17 cellular contexts compared by ENCODE assay signal in the genomic region with DNA sequence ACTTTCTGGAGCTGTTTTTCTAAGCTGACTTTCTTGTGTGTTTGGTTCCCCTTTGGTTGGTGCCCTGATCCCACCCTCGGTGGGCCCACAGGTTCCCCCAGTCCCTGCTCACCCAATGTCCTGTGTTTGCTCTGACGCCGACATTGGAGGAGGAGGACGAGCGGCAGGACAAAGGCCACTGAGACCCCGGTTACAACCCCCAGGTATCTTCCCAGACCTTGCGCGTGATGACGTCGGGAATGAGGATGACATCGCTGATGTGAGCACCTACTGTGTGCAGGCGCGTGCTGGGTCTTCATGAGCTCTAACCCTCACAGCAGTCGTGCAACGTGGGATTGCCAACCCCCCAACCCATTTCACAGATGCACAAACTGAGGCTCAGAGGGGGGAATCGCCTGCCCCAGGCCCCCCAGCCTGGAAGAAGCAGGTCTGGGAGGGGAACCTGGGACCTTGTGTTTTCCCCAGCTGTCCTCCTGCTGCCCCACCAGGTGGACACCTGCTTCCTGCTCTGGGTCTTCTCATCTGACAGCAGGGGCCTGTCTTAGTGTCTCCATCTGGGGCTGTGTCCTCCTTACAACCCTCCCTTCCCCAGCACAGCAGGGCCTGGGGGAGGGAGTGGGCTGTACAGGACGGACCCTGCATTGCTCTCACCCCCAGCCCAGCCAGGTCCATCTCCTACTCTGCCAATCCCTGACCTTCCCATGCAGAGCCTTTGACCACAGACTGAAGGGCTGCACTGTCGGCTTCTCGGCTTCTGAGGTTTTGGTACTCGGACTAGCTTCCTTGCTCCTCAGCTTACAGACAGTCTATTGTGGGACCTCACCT. TPM values are rescaled to one million over a fixed set of nuclear protein-coding genes. Genes with fewer than 3 reads are reported as not detected.
DNase-seq lines count a peak whose midpoint lies in the region; TF ChIP-seq lines count a peak whose summit lies in the region.
"Had no signal": no experiment of that assay in that cellular context is flagged by ENCODE, and none has a peak within 500 bp of the region (broad histone marks: within the 10 kb centered on the region; RNA-seq: fewer than 3 reads in every experiment).

No MANE protein-coding gene starts in this region.

- peaks cover 0 to 2% (median 0%) of the 10 kb centered on the region in 4 donors for H3K27me3 ChIP-seq in liver (ENCODE audit: control insufficient read depth in 4 of 4, insufficient read depth in 4 of 4, low read length in 3 of 4)
- peaks cover 0 to 13% (median 3%) of the 10 kb centered on the region in 5 donors for H3K27me3 ChIP-seq in subcutaneous abdominal adipose tissue (ENCODE audit: control insufficient read depth in 5 of 5, insufficient read depth in 4 of 5, low read length in 5 of 5)
- H3K27me3 ChIP-seq in MG63, result peaks cover 21% of the 10 kb centered on the region

- no peaks in the 10 kb centered on the region for H3K36me3 ChIP-seq in liver (ENCODE audit: control insufficient read depth in 4 of 4, insufficient read depth in 3 of 4, low read depth in 1 of 4, low read length in 3 of 4)
- H3K36me3 ChIP-seq in subcutaneous abdominal adipose tissue (ENCODE audit: control insufficient read depth in 5 of 5, insufficient read depth in 5 of 5, low read length in 5 of 5), result no peaks in the 10 kb centered on the region
- no peaks in the 10 kb centered on the region for H3K36me3 ChIP-seq in MG63
- H3K36me3 ChIP-seq: heart right ventricle, tibial nerve had no signal

- H3K4me3 ChIP-seq in liver (ENCODE audit: low read depth in 1 of 3, low read length in 3 of 3), result no peak overlapping the region
- H3K4me3 ChIP-seq in subcutaneous abdominal adipose tissue (ENCODE audit: low read depth in 1 of 5, low read length in 5 of 5), result peak overlapping the region in 1 of 5 donors; percentile 11
- no peak overlapping the region for H3K4me3 ChIP-seq in MG63
- H3K4me3 ChIP-seq: heart right ventricle, tibial nerve had no signal

- H3K9me3 Mint-ChIP-seq in activated naive CD4-positive, alpha-beta T cell treated with anti-CD3 and anti-CD28 coated beads, Interleukin-2, amount 10 ng/mL, durations not matched to agents 7 days and 5 days, result no peaks in the 10 kb centered on the region
- H3K9me3 Mint-ChIP-seq in activated T-helper 1 cell treated with anti-CD3 and anti-CD28 coated beads, Interleukin-12 subunit alpha, Interleukin-12 subunit beta, Interleukin-2, Interleukin-4 antibody, amounts not matched to agents 30 ng/mL and 10 ng/mL and 1 ng/mL, durations not matched to agents 14 hours and 24 hours and 36 hours, result no peaks in the 10 kb centered on the region
- H3K9me3 Mint-ChIP-seq: activated T-helper 2 cell treated with anti-CD3 and anti-CD28 coated beads, Interferon-gamma antibody, Interleukin-2, Interleukin-4, amounts not matched to agents 10 μg/mL and 5 μg/mL and 100 μg/mL, durations not matched to agents 14 hours and 24 hours and 36 hours had no signal

- H3K27ac ChIP-seq in liver (ENCODE audit: low read depth in 1 of 2, low read length in 2 of 2), result peak overlapping the region; percentile 44 to 79
- H3K27ac ChIP-seq in subcutaneous abdominal adipose tissue (ENCODE audit: low read depth, low read length), result peak overlapping the region; percentile 23
- H3K27ac ChIP-seq: epithelial cell of prostate, tibial nerve had no signal

- 80% methylated on average over 20 of the region's 20 CpGs for WGBS in liver

- CTCF ChIA-PET in activated naive CD4-positive, alpha-beta T cell treated with anti-CD3 and anti-CD28 coated beads, Interleukin-2, amount 10 ng/mL, durations not matched to agents 7 days and 5 days (lab: Charles Lee), result interaction anchor here (1.0 kb wide), 1 partner anchor 18 kb away, joined by 3 read pairs; no protein-coding TSS in a partner anchor

- H3K27ac Mint-ChIP-seq in activated naive CD4-positive, alpha-beta T cell treated with anti-CD3 and anti-CD28 coated beads, Interleukin-2, amount 10 ng/mL, durations not matched to agents 7 days and 5 days, result peak overlapping the region; percentile 29
- H3K27ac Mint-ChIP-seq in activated T-helper 1 cell treated with anti-CD3 and anti-CD28 coated beads, Interleukin-12 subunit alpha, Interleukin-12 subunit beta, Interleukin-2, Interleukin-4 antibody, amounts not matched to agents 30 ng/mL and 10 ng/mL and 1 ng/mL, durations not matched to agents 14 hours and 24 hours and 36 hours, result no peak overlapping the region
- H3K27ac Mint-ChIP-seq: activated T-helper 2 cell treated with anti-CD3 and anti-CD28 coated beads, Interferon-gamma antibody, Interleukin-2, Interleukin-4, amounts not matched to agents 10 μg/mL and 5 μg/mL and 100 μg/mL, durations not matched to agents 14 hours and 24 hours and 36 hours had no signal

- intact Hi-C loops in activated T-helper 1 cell treated with anti-CD3 and anti-CD28 coated beads, Interleukin-12 subunit alpha, Interleukin-12 subunit beta, Interleukin-2, Interleukin-4 antibody, amounts not matched to agents 30 ng/mL and 10 ng/mL and 1 ng/mL, durations not matched to agents 14 hours and 24 hours and 36 hours (cut with micrococcal nuclease), result no loop called here

- TF ChIP-seq CTCF in liver (IDR thresholded peaks at IDR 0.05; ENCODE audit: low read depth, low read length, missing input control), result no peak

- H3K4me1 ChIP-seq in liver (ENCODE audit: control insufficient read depth in 4 of 4, insufficient read depth in 4 of 4, low read length in 3 of 4) (peaks cover 0 to 5% (median 0%) of the 10 kb centered on the region in 4 donors), subcutaneous abdominal adipose tissue (ENCODE audit: control insufficient read depth in 5 of 5, insufficient read depth in 5 of 5, low read length in 5 of 5) (peaks cover 0 to 20% (median 8%) of the 10 kb centered on the region in 5 donors)

- H3K9ac ChIP-seq in liver (ENCODE audit: low read depth in 1 of 2, low read length in 2 of 2), result no peak overlapping the region
- no peak overlapping the region for H3K9ac ChIP-seq in subcutaneous abdominal adipose tissue (ENCODE audit: low read length in 5 of 5)

- no peak overlapping the region for H3K4me3 Mint-ChIP-seq in activated naive CD4-positive, alpha-beta T cell treated with anti-CD3 and anti-CD28 coated beads, Interleukin-2, amount 10 ng/mL, durations not matched to agents 7 days and 5 days
- peak overlapping the region; percentile 12 for H3K4me3 Mint-ChIP-seq in activated T-helper 1 cell treated with anti-CD3 and anti-CD28 coated beads, Interleukin-12 subunit alpha, Interleukin-12 subunit beta, Interleukin-2, Interleukin-4 antibody, amounts not matched to agents 30 ng/mL and 10 ng/mL and 1 ng/mL, durations not matched to agents 14 hours and 24 hours and 36 hours

- peaks cover 15% of the 10 kb centered on the region for H3K4me1 Mint-ChIP-seq in activated naive CD4-positive, alpha-beta T cell treated with anti-CD3 and anti-CD28 coated beads, Interleukin-2, amount 10 ng/mL, durations not matched to agents 7 days and 5 days
- H3K4me1 Mint-ChIP-seq in activated T-helper 1 cell treated with anti-CD3 and anti-CD28 coated beads, Interleukin-12 subunit alpha, Interleukin-12 subunit beta, Interleukin-2, Interleukin-4 antibody, amounts not matched to agents 30 ng/mL and 10 ng/mL and 1 ng/mL, durations not matched to agents 14 hours and 24 hours and 36 hours (ENCODE audit: low read depth), result peaks cover 12% of the 10 kb centered on the region

- H3K9me3 ChIP-seq in liver (ENCODE audit: control insufficient read depth in 4 of 4, low read length in 3 of 4) (no peaks in the 10 kb centered on the region), subcutaneous abdominal adipose tissue (ENCODE audit: control insufficient read depth in 5 of 5, low read length in 5 of 5) (no peaks in the 10 kb centered on the region), MG63 (no peaks in the 10 kb centered on the region)
- H3K9me3 ChIP-seq: heart right ventricle, tibial nerve had no signal

- TF ChIP-seq RAD21 in liver (IDR thresholded peaks at IDR 0.05), result no peak

- no peaks in the 10 kb centered on the region for H3K36me3 Mint-ChIP-seq in activated naive CD4-positive, alpha-beta T cell treated with anti-CD3 and anti-CD28 coated beads, Interleukin-2, amount 10 ng/mL, durations not matched to agents 7 days and 5 days
- H3K36me3 Mint-ChIP-seq in activated T-helper 1 cell treated with anti-CD3 and anti-CD28 coated beads, Interleukin-12 subunit alpha, Interleukin-12 subunit beta, Interleukin-2, Interleukin-4 antibody, amounts not matched to agents 30 ng/mL and 10 ng/mL and 1 ng/mL, durations not matched to agents 14 hours and 24 hours and 36 hours (ENCODE audit: low read depth), result no peaks in the 10 kb centered on the region

- H3K27me3 Mint-ChIP-seq in activated naive CD4-positive, alpha-beta T cell treated with anti-CD3 and anti-CD28 coated beads, Interleukin-2, amount 10 ng/mL, durations not matched to agents 7 days and 5 days, result peaks cover 52% of the 10 kb centered on the region
- H3K27me3 Mint-ChIP-seq in activated T-helper 1 cell treated with anti-CD3 and anti-CD28 coated beads, Interleukin-12 subunit alpha, Interleukin-12 subunit beta, Interleukin-2, Interleukin-4 antibody, amounts not matched to agents 30 ng/mL and 10 ng/mL and 1 ng/mL, durations not matched to agents 14 hours and 24 hours and 36 hours (ENCODE audit: insufficient read depth), result peaks cover 4% of the 10 kb centered on the region

- no peak for DNase-seq in activated naive CD4-positive, alpha-beta T cell treated with anti-CD3 and anti-CD28 coated beads, Interleukin-2, amount 10 ng/mL, durations not matched to agents 7 days and 5 days
- DNase-seq in activated naive CD4-positive, alpha-beta T cell treated with Interleukin-2 at 50 U/mL for 16 hours, result no peak
- no peak for DNase-seq in activated T-helper 1 cell treated with anti-CD3 and anti-CD28 coated beads, Interleukin-12 subunit alpha, Interleukin-12 subunit beta, Interleukin-2, Interleukin-4 antibody, amounts not matched to agents 30 ng/mL and 10 ng/mL and 1 ng/mL, durations not matched to agents 14 hours and 24 hours and 36 hours (ENCODE audit: low spot score)
- DNase-seq in T-helper 9 cell (no peak), MG63 (no peak)
- DNase-seq in stimulated activated naive CD4-positive, alpha-beta T cell (lab: John Stamatoyannopoulos, UW), result no peak
- DNase-seq: activated CD4-positive, CD25-positive, alpha-beta regulatory T cell treated with anti-CD3 and anti-CD28 coated beads, Interleukin-2, amount 50 U/mL, for 72 hours; DMS153; left colon; NCI-H2171 treated with DMSO at 0.1 percent for 48 hours had no signal

RNA-seq across cellular contexts. Expression of a gene that starts 4.7 kb away (rescaled TPM):
- 0.27 and 0.36 TPM in 2 replicates for total RNA-seq in activated T-helper 1 cell treated with anti-CD3 and anti-CD28 coated beads, Interleukin-12 subunit alpha, Interleukin-12 subunit beta, Interleukin-2, Interleukin-4 antibody, amounts not matched to agents 30 ng/mL and 10 ng/mL and 1 ng/mL, durations not matched to agents 14 hours and 24 hours and 36 hours
- total RNA-seq in liver, result 1 to 10 TPM; 1.4 to 2.8 TPM
- polyA plus RNA-seq in liver, result 1 to 10 TPM; 1.0 to 1.9 TPM
- total RNA-seq in MG63 (2014; rRNA removed; shearing (Covaris generic); ENCODE audit: low replicate concordance), result not detected in 2 replicates
- total RNA-seq: activated T-helper 2 cell treated with anti-CD3 and anti-CD28 coated beads, Interferon-gamma antibody, Interleukin-2, Interleukin-4, amounts not matched to agents 10 μg/mL and 5 μg/mL and 100 μg/mL, durations not matched to agents 14 hours and 24 hours and 36 hours had no signal
- polyA plus RNA-seq: AG04450 had no signal

RNA-seq across cellular contexts. Expression of a gene that starts 9.8 kb away (rescaled TPM):
- not detected in 2 replicates for total RNA-seq in activated T-helper 1 cell treated with anti-CD3 and anti-CD28 coated beads, Interleukin-12 subunit alpha, Interleukin-12 subunit beta, Interleukin-2, Interleukin-4 antibody, amounts not matched to agents 30 ng/mL and 10 ng/mL and 1 ng/mL, durations not matched to agents 14 hours and 24 hours and 36 hours
- total RNA-seq in liver, result 1 to 10 TPM; 5.4 to 7.1 TPM
- polyA plus RNA-seq in liver, result 10 to 100 TPM in 1 of 2 donors, 1 to 10 TPM in 1; 5.1 to 10.8 TPM
- total RNA-seq in MG63 (2014; rRNA removed; shearing (Covaris generic); ENCODE audit: low replicate concordance), result not detected in 2 replicates
- polyA plus RNA-seq: AG04450 had no signal

RNA-seq across cellular contexts. Expression of a gene that starts 24.5 kb away (rescaled TPM):
- 0.67 and 0.78 TPM in 2 replicates for total RNA-seq in activated T-helper 1 cell treated with anti-CD3 and anti-CD28 coated beads, Interleukin-12 subunit alpha, Interleukin-12 subunit beta, Interleukin-2, Interleukin-4 antibody, amounts not matched to agents 30 ng/mL and 10 ng/mL and 1 ng/mL, durations not matched to agents 14 hours and 24 hours and 36 hours
- 10 to 100 TPM in 1 of 2 donors, 1 to 10 TPM in 1; 2.5 to 10.5 TPM for total RNA-seq in liver
- 1 to 10 TPM; 2.2 to 4.2 TPM for polyA plus RNA-seq in liver
- not detected in 2 replicates for total RNA-seq in MG63 (2014; rRNA removed; shearing (Covaris generic); ENCODE audit: low replicate concordance)
- polyA plus RNA-seq: AG04450 had no signal

RNA-seq across cellular contexts. Expression of a gene that starts 33.6 kb away (rescaled TPM):
- not detected in 2 replicates for total RNA-seq in activated T-helper 1 cell treated with anti-CD3 and anti-CD28 coated beads, Interleukin-12 subunit alpha, Interleukin-12 subunit beta, Interleukin-2, Interleukin-4 antibody, amounts not matched to agents 30 ng/mL and 10 ng/mL and 1 ng/mL, durations not matched to agents 14 hours and 24 hours and 36 hours
- 1 to 10 TPM; 4.6 to 5.7 TPM for total RNA-seq in liver
- polyA plus RNA-seq in liver, result 1 to 10 TPM; 2.2 to 6.1 TPM
- not detected in 2 replicates for total RNA-seq in MG63 (2014; rRNA removed; shearing (Covaris generic); ENCODE audit: low replicate concordance)
- total RNA-seq: activated T-helper 2 cell treated with anti-CD3 and anti-CD28 coated beads, Interferon-gamma antibody, Interleukin-2, Interleukin-4, amounts not matched to agents 10 μg/mL and 5 μg/mL and 100 μg/mL, durations not matched to agents 14 hours and 24 hours and 36 hours had no signal
- polyA plus RNA-seq: AG04450 had no signal

RNA-seq across cellular contexts. Expression of a gene that starts 46.7 kb away (rescaled TPM):
- 1,475 and 1,511 TPM in 2 replicates for total RNA-seq in activated T-helper 1 cell treated with anti-CD3 and anti-CD28 coated beads, Interleukin-12 subunit alpha, Interleukin-12 subunit beta, Interleukin-2, Interleukin-4 antibody, amounts not matched to agents 30 ng/mL and 10 ng/mL and 1 ng/mL, durations not matched to agents 14 hours and 24 hours and 36 hours
- total RNA-seq in liver, result 1,000 to 10,000 TPM in 1 of 2 donors, 100 to 1,000 TPM in 1; 745 to 1,462 TPM
- polyA plus RNA-seq in liver, result 1,000 to 10,000 TPM in 1 of 2 donors, 100 to 1,000 TPM in 1; 290 to 1,080 TPM
- 3,013 and 3,637 TPM in 2 replicates for total RNA-seq in MG63 (2014; rRNA removed; shearing (Covaris generic); ENCODE audit: low replicate concordance)
